In the genomic region with DNA sequence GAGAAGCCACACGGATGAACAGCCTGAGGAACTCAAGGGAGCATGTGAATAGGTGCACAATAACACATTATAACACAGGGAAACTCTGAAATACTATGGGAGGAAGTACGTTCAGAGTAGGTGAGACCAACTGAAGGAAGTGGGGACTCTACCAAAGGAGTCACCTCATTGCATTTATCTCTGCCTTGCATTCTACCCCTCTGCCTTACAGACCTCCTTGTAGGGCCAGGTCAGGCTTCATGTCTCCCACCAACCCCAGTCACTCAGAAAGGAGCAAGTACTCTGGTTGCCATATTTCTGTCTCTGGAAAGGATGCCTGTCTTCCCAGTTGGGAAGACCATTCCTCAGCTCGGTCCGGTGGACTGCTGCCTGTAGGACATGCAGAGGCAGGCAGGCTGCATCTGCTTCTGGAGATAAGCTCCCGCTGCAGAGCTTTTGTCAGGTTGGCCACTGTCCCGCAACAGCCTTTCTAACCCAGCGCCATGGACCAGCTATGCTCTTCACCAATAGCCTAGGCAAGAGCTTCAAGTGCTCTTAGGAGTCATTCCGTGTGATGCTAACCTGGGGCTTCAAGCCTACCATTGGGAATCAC, we compare ENCODE assay signal across 1 cellular context.
TF ChIP-seq lines count a peak whose summit lies in the region.

No MANE protein-coding gene starts in this region.

TF ChIP-seq in K562, 482 proteins besides CTCF, POLR2A, EP300 and RAD21 (continued from another document):
- TF ChIP-seq, protein P1, sequence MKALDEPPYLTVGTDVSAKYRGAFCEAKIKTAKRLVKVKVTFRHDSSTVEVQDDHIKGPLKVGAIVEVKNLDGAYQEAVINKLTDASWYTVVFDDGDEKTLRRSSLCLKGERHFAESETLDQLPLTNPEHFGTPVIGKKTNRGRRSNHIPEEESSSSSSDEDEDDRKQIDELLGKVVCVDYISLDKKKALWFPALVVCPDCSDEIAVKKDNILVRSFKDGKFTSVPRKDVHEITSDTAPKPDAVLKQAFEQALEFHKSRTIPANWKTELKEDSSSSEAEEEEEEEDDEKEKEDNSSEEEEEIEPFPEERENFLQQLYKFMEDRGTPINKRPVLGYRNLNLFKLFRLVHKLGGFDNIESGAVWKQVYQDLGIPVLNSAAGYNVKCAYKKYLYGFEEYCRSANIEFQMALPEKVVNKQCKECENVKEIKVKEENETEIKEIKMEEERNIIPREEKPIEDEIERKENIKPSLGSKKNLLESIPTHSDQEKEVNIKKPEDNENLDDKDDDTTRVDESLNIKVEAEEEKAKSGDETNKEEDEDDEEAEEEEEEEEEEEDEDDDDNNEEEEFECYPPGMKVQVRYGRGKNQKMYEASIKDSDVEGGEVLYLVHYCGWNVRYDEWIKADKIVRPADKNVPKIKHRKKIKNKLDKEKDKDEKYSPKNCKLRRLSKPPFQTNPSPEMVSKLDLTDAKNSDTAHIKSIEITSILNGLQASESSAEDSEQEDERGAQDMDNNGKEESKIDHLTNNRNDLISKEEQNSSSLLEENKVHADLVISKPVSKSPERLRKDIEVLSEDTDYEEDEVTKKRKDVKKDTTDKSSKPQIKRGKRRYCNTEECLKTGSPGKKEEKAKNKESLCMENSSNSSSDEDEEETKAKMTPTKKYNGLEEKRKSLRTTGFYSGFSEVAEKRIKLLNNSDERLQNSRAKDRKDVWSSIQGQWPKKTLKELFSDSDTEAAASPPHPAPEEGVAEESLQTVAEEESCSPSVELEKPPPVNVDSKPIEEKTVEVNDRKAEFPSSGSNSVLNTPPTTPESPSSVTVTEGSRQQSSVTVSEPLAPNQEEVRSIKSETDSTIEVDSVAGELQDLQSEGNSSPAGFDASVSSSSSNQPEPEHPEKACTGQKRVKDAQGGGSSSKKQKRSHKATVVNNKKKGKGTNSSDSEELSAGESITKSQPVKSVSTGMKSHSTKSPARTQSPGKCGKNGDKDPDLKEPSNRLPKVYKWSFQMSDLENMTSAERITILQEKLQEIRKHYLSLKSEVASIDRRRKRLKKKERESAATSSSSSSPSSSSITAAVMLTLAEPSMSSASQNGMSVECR (CRISPR knock-in tag; IDR thresholded peaks at IDR 0.05), result 0 out of 2 replicates have a peak, but pooled peaks have one; percentile 33
- TF ChIP-seq CTBP1 (IDR thresholded peaks at IDR 0.05; ENCODE audit: borderline replicate concordance) (peak; percentile 49; the same call in 1 of the 2 replicates), ZNF586 (CRISPR knock-in tag; conservative IDR thresholded peaks at IDR 0.05) (no peak), DPF2 (IDR thresholded peaks at IDR 0.05) (peak; percentile 34; the same call in 1 of the 2 replicates), RFX1 (IDR thresholded peaks at IDR 0.05) (no peak), GATA2 (CRISPR knock-in tag; IDR thresholded peaks at IDR 0.05) (peak; percentile 81), ARID1B (IDR thresholded peaks at IDR 0.05) (peak; percentile 83), SPI1 (IDR thresholded peaks at IDR 0.05; ENCODE audit: borderline replicate concordance, low read depth, low read length) (0 out of 2 replicates have a peak, but pooled peaks have one; percentile 23), NFIC (IDR thresholded peaks at IDR 0.05) (peak; percentile 40; the same call in 1 of the 2 replicates), RCOR1 (IDR thresholded peaks at IDR 0.05; ENCODE audit: borderline replicate concordance in 1 of 2, low read depth in 2 of 2, low read length in 2 of 2) (peak in 1 of 2 experiments; percentile 38; a peak in 1 of 4 replicates), POLR2AphosphoS5 (IDR thresholded peaks at IDR 0.05; ENCODE audit: control insufficient read depth, insufficient read depth, low read depth, low read length) (0 out of 2 replicates have a peak, but pooled peaks have one; percentile 41), SMARCA4 (IDR thresholded peaks at IDR 0.05) (0 out of 2 replicates have a peak, but pooled peaks have one; percentile 28), TEAD4 (IDR thresholded peaks at IDR 0.05; ENCODE audit: low read length) (peak; percentile 56; the same call in 1 of the 2 replicates), TEAD4 (CRISPR knock-in tag; IDR thresholded peaks at IDR 0.05; ENCODE audit: borderline replicate concordance) (no peak), SMARCE1 (IDR thresholded peaks at IDR 0.05) (no peak), CC2D1A (IDR thresholded peaks at IDR 0.05) (peak; percentile 82; the same call in 1 of the 2 replicates), CBFA2T3 (IDR thresholded peaks at IDR 0.05) (peak; percentile 82), NCOA4 (IDR thresholded peaks at IDR 0.05; ENCODE audit: partially characterized antibody) (no peak), MTA2 (IDR thresholded peaks at IDR 0.05; ENCODE audit: low read depth) (peak; percentile 45; the same call in 1 of the 2 replicates), HDAC3 (IDR thresholded peaks at IDR 0.05; ENCODE audit: borderline replicate concordance, partially characterized antibody) (no peak), NCOR1 (IDR thresholded peaks at IDR 0.05) (peak; percentile 40; the same call in 1 of the 2 replicates), TRIM28 (IDR thresholded peaks at IDR 0.05) (no peak), GABPA (tag; conservative IDR thresholded peaks at IDR 0.05; ENCODE audit: low read depth) (no peak), EHMT2 (IDR thresholded peaks at IDR 0.05) (0 out of 2 replicates have a peak, but pooled peaks have one; percentile 27), LARP7 (IDR thresholded peaks at IDR 0.05) (no peak), TCF3 (CRISPR knock-in tag; IDR thresholded peaks at IDR 0.05) (peak; percentile 91), CBFA2T2 (conservative IDR thresholded peaks at IDR 0.05) (peak; percentile 68), TAL1 (IDR thresholded peaks at IDR 0.05) (peak; percentile 72)
- TF ChIP-seq, protein P2, sequence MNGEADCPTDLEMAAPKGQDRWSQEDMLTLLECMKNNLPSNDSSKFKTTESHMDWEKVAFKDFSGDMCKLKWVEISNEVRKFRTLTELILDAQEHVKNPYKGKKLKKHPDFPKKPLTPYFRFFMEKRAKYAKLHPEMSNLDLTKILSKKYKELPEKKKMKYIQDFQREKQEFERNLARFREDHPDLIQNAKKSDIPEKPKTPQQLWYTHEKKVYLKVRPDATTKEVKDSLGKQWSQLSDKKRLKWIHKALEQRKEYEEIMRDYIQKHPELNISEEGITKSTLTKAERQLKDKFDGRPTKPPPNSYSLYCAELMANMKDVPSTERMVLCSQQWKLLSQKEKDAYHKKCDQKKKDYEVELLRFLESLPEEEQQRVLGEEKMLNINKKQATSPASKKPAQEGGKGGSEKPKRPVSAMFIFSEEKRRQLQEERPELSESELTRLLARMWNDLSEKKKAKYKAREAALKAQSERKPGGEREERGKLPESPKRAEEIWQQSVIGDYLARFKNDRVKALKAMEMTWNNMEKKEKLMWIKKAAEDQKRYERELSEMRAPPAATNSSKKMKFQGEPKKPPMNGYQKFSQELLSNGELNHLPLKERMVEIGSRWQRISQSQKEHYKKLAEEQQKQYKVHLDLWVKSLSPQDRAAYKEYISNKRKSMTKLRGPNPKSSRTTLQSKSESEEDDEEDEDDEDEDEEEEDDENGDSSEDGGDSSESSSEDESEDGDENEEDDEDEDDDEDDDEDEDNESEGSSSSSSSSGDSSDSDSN (IDR thresholded peaks at IDR 0.05; ENCODE audit: borderline replicate concordance in 1 of 2, low read depth in 2 of 2, low read length in 2 of 2), result 0 out of 4 replicates have a peak, but pooled peaks of 1 of the 2 experiments have one; percentile 46
- TF ChIP-seq, protein P3, sequence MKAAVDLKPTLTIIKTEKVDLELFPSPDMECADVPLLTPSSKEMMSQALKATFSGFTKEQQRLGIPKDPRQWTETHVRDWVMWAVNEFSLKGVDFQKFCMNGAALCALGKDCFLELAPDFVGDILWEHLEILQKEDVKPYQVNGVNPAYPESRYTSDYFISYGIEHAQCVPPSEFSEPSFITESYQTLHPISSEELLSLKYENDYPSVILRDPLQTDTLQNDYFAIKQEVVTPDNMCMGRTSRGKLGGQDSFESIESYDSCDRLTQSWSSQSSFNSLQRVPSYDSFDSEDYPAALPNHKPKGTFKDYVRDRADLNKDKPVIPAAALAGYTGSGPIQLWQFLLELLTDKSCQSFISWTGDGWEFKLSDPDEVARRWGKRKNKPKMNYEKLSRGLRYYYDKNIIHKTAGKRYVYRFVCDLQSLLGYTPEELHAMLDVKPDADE (conservative IDR thresholded peaks at IDR 0.05; ENCODE audit: control insufficient read depth, low read depth, low read length), result 0 out of 2 replicates have a peak, but pooled peaks have one; percentile 38
- TF ChIP-seq, protein P4, sequence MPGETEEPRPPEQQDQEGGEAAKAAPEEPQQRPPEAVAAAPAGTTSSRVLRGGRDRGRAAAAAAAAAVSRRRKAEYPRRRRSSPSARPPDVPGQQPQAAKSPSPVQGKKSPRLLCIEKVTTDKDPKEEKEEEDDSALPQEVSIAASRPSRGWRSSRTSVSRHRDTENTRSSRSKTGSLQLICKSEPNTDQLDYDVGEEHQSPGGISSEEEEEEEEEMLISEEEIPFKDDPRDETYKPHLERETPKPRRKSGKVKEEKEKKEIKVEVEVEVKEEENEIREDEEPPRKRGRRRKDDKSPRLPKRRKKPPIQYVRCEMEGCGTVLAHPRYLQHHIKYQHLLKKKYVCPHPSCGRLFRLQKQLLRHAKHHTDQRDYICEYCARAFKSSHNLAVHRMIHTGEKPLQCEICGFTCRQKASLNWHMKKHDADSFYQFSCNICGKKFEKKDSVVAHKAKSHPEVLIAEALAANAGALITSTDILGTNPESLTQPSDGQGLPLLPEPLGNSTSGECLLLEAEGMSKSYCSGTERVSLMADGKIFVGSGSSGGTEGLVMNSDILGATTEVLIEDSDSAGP (CRISPR knock-in tag; IDR thresholded peaks at IDR 0.05), result no peak
- TF ChIP-seq, protein P5, sequence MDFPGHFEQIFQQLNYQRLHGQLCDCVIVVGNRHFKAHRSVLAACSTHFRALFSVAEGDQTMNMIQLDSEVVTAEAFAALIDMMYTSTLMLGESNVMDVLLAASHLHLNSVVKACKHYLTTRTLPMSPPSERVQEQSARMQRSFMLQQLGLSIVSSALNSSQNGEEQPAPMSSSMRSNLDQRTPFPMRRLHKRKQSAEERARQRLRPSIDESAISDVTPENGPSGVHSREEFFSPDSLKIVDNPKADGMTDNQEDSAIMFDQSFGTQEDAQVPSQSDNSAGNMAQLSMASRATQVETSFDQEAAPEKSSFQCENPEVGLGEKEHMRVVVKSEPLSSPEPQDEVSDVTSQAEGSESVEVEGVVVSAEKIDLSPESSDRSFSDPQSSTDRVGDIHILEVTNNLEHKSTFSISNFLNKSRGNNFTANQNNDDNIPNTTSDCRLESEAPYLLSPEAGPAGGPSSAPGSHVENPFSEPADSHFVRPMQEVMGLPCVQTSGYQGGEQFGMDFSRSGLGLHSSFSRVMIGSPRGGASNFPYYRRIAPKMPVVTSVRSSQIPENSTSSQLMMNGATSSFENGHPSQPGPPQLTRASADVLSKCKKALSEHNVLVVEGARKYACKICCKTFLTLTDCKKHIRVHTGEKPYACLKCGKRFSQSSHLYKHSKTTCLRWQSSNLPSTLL (IDR thresholded peaks at IDR 0.05), result peak; percentile 84
- TF ChIP-seq, protein P6, sequence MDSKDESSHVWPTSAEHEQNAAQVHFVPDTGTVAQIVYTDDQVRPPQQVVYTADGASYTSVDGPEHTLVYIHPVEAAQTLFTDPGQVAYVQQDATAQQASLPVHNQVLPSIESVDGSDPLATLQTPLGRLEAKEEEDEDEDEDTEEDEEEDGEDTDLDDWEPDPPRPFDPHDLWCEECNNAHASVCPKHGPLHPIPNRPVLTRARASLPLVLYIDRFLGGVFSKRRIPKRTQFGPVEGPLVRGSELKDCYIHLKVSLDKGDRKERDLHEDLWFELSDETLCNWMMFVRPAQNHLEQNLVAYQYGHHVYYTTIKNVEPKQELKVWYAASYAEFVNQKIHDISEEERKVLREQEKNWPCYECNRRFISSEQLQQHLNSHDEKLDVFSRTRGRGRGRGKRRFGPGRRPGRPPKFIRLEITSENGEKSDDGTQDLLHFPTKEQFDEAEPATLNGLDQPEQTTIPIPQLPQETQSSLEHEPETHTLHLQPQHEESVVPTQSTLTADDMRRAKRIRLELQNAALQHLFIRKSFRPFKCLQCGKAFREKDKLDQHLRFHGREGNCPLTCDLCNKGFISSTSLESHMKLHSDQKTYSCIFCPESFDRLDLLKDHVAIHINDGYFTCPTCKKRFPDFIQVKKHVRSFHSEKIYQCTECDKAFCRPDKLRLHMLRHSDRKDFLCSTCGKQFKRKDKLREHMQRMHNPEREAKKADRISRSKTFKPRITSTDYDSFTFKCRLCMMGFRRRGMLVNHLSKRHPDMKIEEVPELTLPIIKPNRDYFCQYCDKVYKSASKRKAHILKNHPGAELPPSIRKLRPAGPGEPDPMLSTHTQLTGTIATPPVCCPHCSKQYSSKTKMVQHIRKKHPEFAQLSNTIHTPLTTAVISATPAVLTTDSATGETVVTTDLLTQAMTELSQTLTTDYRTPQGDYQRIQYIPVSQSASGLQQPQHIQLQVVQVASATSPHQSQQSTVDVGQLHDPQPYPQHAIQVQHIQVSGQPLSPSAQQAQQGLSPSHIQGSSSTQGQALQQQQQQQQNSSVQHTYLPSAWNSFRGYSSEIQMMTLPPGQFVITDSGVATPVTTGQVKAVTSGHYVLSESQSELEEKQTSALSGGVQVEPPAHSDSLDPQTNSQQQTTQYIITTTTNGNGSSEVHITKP (IDR thresholded peaks at IDR 0.05; ENCODE audit: partially characterized antibody), result peak; percentile 87
